In genomic region chr12:112121780-112122565, GRCh38 we compare ENCODE assay signal across 10 cellular contexts. TPM values are rescaled to one million over a fixed set of nuclear protein-coding genes. Genes with fewer than 3 reads are reported as not detected.
DNase-seq lines count a peak whose midpoint lies in the region; ATAC-seq, FAIRE-seq and TF ChIP-seq lines count a peak whose summit lies in the region.
"Had no signal": no experiment of that assay in that cellular context is flagged by ENCODE, and none has a peak within 500 bp of the region (broad histone marks: within the 10 kb centered on the region; RNA-seq: fewer than 3 reads in every experiment).

No MANE protein-coding gene starts in this region.

- no peak for TF ChIP-seq CTCF in A549 (IDR thresholded peaks at IDR 0.05)

- no peak overlapping the region for H3K4me3 ChIP-seq in A549

- no peaks in the 10 kb centered on the region for H3K9me3 ChIP-seq in A549

- peak overlapping the region; percentile 58 for H3K4me2 ChIP-seq in A549

- H3K27ac ChIP-seq in A549: peak overlapping the region; percentile 50 to 83; a peak in 5 of 6 replicates
- H3K27ac ChIP-seq in epithelial cell of prostate: peak overlapping the region; percentile 51
- H3K27ac ChIP-seq: VCaP had no signal

- TF ChIP-seq POLR2A in A549 (IDR thresholded peaks at IDR 0.05; ENCODE audit: low read length): no peak

- CTCF ChIA-PET in A549 (lab: Yijun Ruan, JAX): interaction anchor here (1.0 to 4.2 kb wide), 5 partner anchors 9 to 265 kb away, joined by 3 to 21 read pairs (median 3); no protein-coding TSS in a partner anchor

- POLR2A ChIA-PET in A549 (lab: Yijun Ruan, JAX): interaction anchor here (1.2 to 1.9 kb wide), 2 partner anchors 9 to 13 kb away, joined by 4 to 12 read pairs; partner anchors contain the start of gene NAA25

- FAIRE-seq in A549 (lab: Jason Lieb, UNC): no peak

- DNase-seq in A549 (ENCODE audit: low read depth in 1 of 2, low spot score in 1 of 2): peak; percentile 35 to 79
- peak; percentile 19 for DNase-seq in NCI-H2029 (lab: John Stamatoyannopoulos, UW)
- peak; percentile 26 for DNase-seq in epithelial cell of prostate (ENCODE audit: low read depth, low spot score)
- DNase-seq in middle frontal gyrus (ENCODE audit: extremely low spot score, low spot score): peak; percentile 50
- no peak for DNase-seq in NCI-H774 (lab: John Stamatoyannopoulos, UW)
- DNase-seq in stimulated activated CD4-positive, alpha-beta T cell treated with anti-CD3 and anti-CD28 coated beads, Interleukin-1b, Interleukin-23, amount 100 ng/mL, for 48 hours: no peak
- DNase-seq: CD4-positive, CD25-positive, alpha-beta regulatory T cell had no signal

- no peak for TF ChIP-seq RAD21 in A549 (conservative IDR thresholded peaks at IDR 0.05 in 1 of 2, IDR thresholded peaks at IDR 0.05 in 1 of 2)

- peaks cover 50% of the 10 kb centered on the region for H3K4me1 ChIP-seq in A549

- no peak for TF ChIP-seq EP300 in A549 (IDR thresholded peaks at IDR 0.05)

- 59% methylated on average over 11 of the region's 11 CpGs for WGBS in A549 (ENCODE audit: missing lambda C conversion rate)

- ATAC-seq in A549 (peak; percentile 28 to 47), GM18519 (IDR thresholded peaks at IDR 0.05; ENCODE audit: low FRiP score, unreplicated experiment) (no peak)
- ATAC-seq in activated CD4-positive, CD25-positive, alpha-beta regulatory T cell treated with anti-CD3 and anti-CD28 coated beads, Interleukin-2, amount 50 U/mL, for 24 hours: no peak

TF ChIP-seq in A549, 52 proteins besides CTCF, POLR2A, EP300 and RAD21:
- TF ChIP-seq HOXB13 (CRISPR knock-in tag; IDR thresholded peaks at IDR 0.05; ENCODE audit: low read depth): no peak
- TF ChIP-seq HOXB5 (CRISPR knock-in tag; IDR thresholded peaks at IDR 0.05): no peak
- no peak for TF ChIP-seq TFCP2L1 (CRISPR knock-in tag; IDR thresholded peaks at IDR 0.05)
- TF ChIP-seq RARB (CRISPR knock-in tag; IDR thresholded peaks at IDR 0.05): no peak
- TF ChIP-seq CEBPB (IDR thresholded peaks at IDR 0.05): no peak
- TF ChIP-seq MAFK (IDR thresholded peaks at IDR 0.05; ENCODE audit: partially characterized antibody): no peak
- no peak for TF ChIP-seq CHD2 (IDR thresholded peaks at IDR 0.05; ENCODE audit: low read length, partially characterized antibody)
- no peak for TF ChIP-seq CHD4 (IDR thresholded peaks at IDR 0.05; ENCODE audit: borderline replicate concordance)
- no peak for TF ChIP-seq GATA3 (IDR thresholded peaks at IDR 0.05; ENCODE audit: borderline replicate concordance)
- no peak for TF ChIP-seq EHMT2 (IDR thresholded peaks at IDR 0.05; ENCODE audit: low read depth)
- TF ChIP-seq ZSCAN20 (CRISPR knock-in tag; IDR thresholded peaks at IDR 0.05): no peak
- TF ChIP-seq EHF (CRISPR knock-in tag; IDR thresholded peaks at IDR 0.05): no peak
- TF ChIP-seq ELK1 (IDR thresholded peaks at IDR 0.05; ENCODE audit: low read depth, low read length): no peak
- no peak for TF ChIP-seq FOSL2 (IDR thresholded peaks at IDR 0.05)
- no peak for TF ChIP-seq FOSL2 (CRISPR knock-in tag; IDR thresholded peaks at IDR 0.05)
- no peak for TF ChIP-seq MYC (IDR thresholded peaks at IDR 0.05; ENCODE audit: borderline replicate concordance, low read length)
- TF ChIP-seq HES2 (IDR thresholded peaks at IDR 0.05): no peak
- no peak for TF ChIP-seq TP53 (CRISPR knock-in tag; IDR thresholded peaks at IDR 0.05)
- TF ChIP-seq HEYL (CRISPR knock-in tag; IDR thresholded peaks at IDR 0.05): no peak

RNA-seq across cellular contexts. Expression of gene TRAFD1, which starts 3.4 kb away (rescaled TPM):
- polyA plus RNA-seq in A549 (2011; rRNA removed): 23.3 and 33.1 TPM in 2 replicates
- polyA plus RNA-seq in A549 (2012; cell fraction: cytosol; rRNA removed): 12.0 and 14.4 TPM in 2 replicates
- 12.7 and 19.3 TPM in 2 replicates for polyA plus RNA-seq in A549 (2012; cell fraction: nucleus; rRNA removed)
- 30.2 to 44.1 TPM (median 41.1 TPM) in 3 replicates for polyA plus RNA-seq in A549 (2017; fragmentation: RNase III; extraction: RNeasy Plus Mini Kit Qiagen cat#74134 plus additional on column Dnase treatment)
- 20.1 and 21.2 TPM in 2 replicates for polyA minus RNA-seq in A549 (2011; rRNA and poly(A)+ RNA removed)

RNA-seq across cellular contexts. Expression of gene NAA25, which starts 13.4 kb away (rescaled TPM):
- polyA plus RNA-seq in A549 (2011; rRNA removed) (41.4 and 49.3 TPM in 2 replicates), A549 (2017; fragmentation: RNase III; extraction: RNeasy Plus Mini Kit Qiagen cat#74134 plus additional on column Dnase treatment) (21.3 to 21.9 TPM (median 21.5 TPM) in 3 replicates)
- 6.6 and 7.4 TPM in 2 replicates for polyA plus RNA-seq in A549 (2012; cell fraction: cytosol; rRNA removed)
- 9.7 and 16.5 TPM in 2 replicates for polyA plus RNA-seq in A549 (2012; cell fraction: nucleus; rRNA removed)
- polyA minus RNA-seq in A549 (2011; rRNA and poly(A)+ RNA removed): 30.5 and 33.6 TPM in 2 replicates

Comparison
In these comparisons a context has a peak if more than half of its experiments do, and no peak if none do; other contexts are left out.
1. ATAC-seq: peak in A549 (2 of 2); none in GM18519 (single experiment) and activated CD4-positive, CD25-positive, alpha-beta regulatory T cell treated with anti-CD3 and anti-CD28 coated beads, Interleukin-2, amount 50 U/mL, for 24 hours (0 of 2).
2. DNase-seq: peak in A549 (2 of 2), NCI-H2029 (single experiment), epithelial cell of prostate (single experiment) and middle frontal gyrus (single experiment); none in NCI-H774 (single experiment) and stimulated activated CD4-positive, alpha-beta T cell treated with anti-CD3 and anti-CD28 coated beads, Interleukin-1b, Interleukin-23, amount 100 ng/mL, for 48 hours (single experiment).